ENCODE assay signal across 1 cellular context in genomic region chrX:121028419-121028818, GRCh38.
TF ChIP-seq lines count a peak whose summit lies in the region.

No MANE protein-coding gene starts in this region.

TF ChIP-seq in K562, 482 proteins besides CTCF, POLR2A, EP300 and RAD21:
- TF ChIP-seq NFIX (CRISPR knock-in tag; IDR thresholded peaks at IDR 0.05; ENCODE audit: low read depth) (peak; percentile 82), NFIC (IDR thresholded peaks at IDR 0.05) (peak; percentile 94), IRF9 (tag; IDR thresholded peaks at IDR 0.05) (no peak)
